In the genomic region with DNA sequence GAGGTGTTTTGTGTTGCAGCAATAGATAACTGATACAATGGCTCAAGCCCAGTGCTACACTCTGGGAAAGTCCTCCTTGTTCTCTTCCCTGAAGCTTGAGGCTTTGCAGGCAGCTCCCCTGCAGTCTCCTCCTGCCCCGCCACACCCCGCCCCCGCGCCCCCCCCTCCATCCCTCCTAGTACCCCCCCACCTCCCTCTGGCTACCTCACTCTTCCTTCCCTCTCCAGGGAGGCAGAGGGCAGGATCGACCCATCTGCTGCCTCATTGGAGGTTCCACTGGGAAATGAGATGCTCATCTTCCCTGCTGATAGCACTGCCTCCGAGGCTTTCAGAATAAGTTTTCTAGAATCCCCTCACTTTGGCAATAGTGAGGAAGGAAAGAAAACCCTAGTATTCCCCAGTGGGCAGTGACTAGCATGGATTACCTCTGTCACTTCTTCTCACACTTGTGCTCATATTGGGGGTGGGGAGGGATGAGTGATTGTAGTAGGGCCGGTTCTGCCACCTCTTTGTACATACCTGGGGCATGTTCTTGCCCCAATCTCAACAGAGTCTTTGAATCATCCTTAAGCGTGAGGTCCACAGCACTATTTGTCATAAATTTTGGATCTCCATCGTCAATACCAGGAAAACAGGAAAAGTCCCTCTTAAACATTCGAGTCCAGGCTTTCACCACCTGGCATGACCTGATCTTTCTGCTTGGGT, we compare ENCODE assay signal across 22 cellular contexts. TPM values are rescaled to one million over a fixed set of nuclear protein-coding genes. Genes with fewer than 3 reads are reported as not detected.
A peak's percentile ranks its signal among the peaks of the same experiment; 100 is the strongest.
DNase-seq lines count a peak whose midpoint lies in the region; ATAC-seq and TF ChIP-seq lines count a peak whose summit lies in the region.
"Had no signal": no experiment of that assay in that cellular context is flagged by ENCODE, and none has a peak within 500 bp of the region (broad histone marks: within the 10 kb centered on the region; RNA-seq: fewer than 3 reads in every experiment).

No MANE protein-coding gene starts in this region.

- TF ChIP-seq CTCF in Caco-2 (IDR thresholded peaks at IDR 0.05; ENCODE audit: insufficient read depth in 1 of 2, low read depth in 1 of 2, low read length in 1 of 2, severe bottlenecking in 1 of 2, unreplicated experiment in 1 of 2) = no peak

- H3K79me2 ChIP-seq in trophoblast cell (ENCODE audit: control insufficient read depth, insufficient read depth, low read length, poor library complexity) (no peaks in the 10 kb centered on the region), Karpas-422 (ENCODE audit: low read length) (no peaks in the 10 kb centered on the region)

- H3K9me2 ChIP-seq in Karpas-422 (replicated peaks; ENCODE audit: insufficient read depth, low read length) = no peaks in the 10 kb centered on the region

- no peaks in the 10 kb centered on the region for H3K36me3 ChIP-seq in Caco-2 (ENCODE audit: control insufficient read depth, insufficient read depth, low read length)
- no peaks in the 10 kb centered on the region for H3K36me3 ChIP-seq in trophoblast cell (ENCODE audit: control insufficient read depth in 1 of 2, insufficient read depth in 2 of 2, low read length in 2 of 2)
- no peaks in the 10 kb centered on the region for H3K36me3 ChIP-seq in Karpas-422 (ENCODE audit: insufficient read depth, low read length)
- H3K36me3 ChIP-seq: BLaER1 treated with 17β-estradiol and CSF1 and Interleukin-3, amounts not matched to agents 10 nM and 100 nM; heart left ventricle had no signal

- peaks cover 10% of the 10 kb centered on the region for H3K4me1 ChIP-seq in Caco-2
- H3K4me1 ChIP-seq in trophoblast cell (ENCODE audit: control insufficient read depth in 1 of 2, insufficient read depth in 2 of 2, low read length in 2 of 2) = peaks cover 14% of the 10 kb centered on the region in 2 experiments
- no peaks in the 10 kb centered on the region for H3K4me1 ChIP-seq in Karpas-422 (ENCODE audit: low read length)

- H4K12ac ChIP-seq in trophoblast cell (ENCODE audit: low read depth, low read length) = no peak overlapping the region

- H2BK120ac ChIP-seq in trophoblast cell (ENCODE audit: insufficient read depth, low read length, poor library complexity) = no peak overlapping the region

- H3K9me3 Mint-ChIP-seq in Caco-2 (ENCODE audit: unreplicated experiment) = no peaks in the 10 kb centered on the region
- H3K9me3 Mint-ChIP-seq: activated naive CD4-positive, alpha-beta T cell treated with anti-CD3 and anti-CD28 coated beads, Interleukin-2, amount 50 U/mL, for 24 hours had no signal

- H3K4ac ChIP-seq in trophoblast cell (ENCODE audit: low read depth, low read length) = no peak overlapping the region

- H3K4me1 Mint-ChIP-seq in Caco-2 (ENCODE audit: low read depth, unreplicated experiment) = peaks cover 17% of the 10 kb centered on the region

- H3K4me3 ChIP-seq in Caco-2 (ENCODE audit: low read depth, low read length) = no peak overlapping the region
- H3K4me3 ChIP-seq in trophoblast cell (ENCODE audit: low read depth, low read length) = no peak overlapping the region
- H3K4me3 ChIP-seq in Karpas-422 (ENCODE audit: low read length) = no peak overlapping the region
- H3K4me3 ChIP-seq: BLaER1 treated with 17β-estradiol and CSF1 and Interleukin-3, amounts not matched to agents 10 nM and 100 nM; heart left ventricle had no signal

- no peaks in the 10 kb centered on the region for H3K27me3 ChIP-seq in Caco-2 (replicated peaks; ENCODE audit: control insufficient read depth, insufficient read depth, low read length)
- H3K27me3 ChIP-seq in trophoblast cell (ENCODE audit: insufficient read depth, low read length) = no peaks in the 10 kb centered on the region
- no peaks in the 10 kb centered on the region for H3K27me3 ChIP-seq in Karpas-422 (ENCODE audit: low read length)
- H3K27me3 ChIP-seq: BLaER1 treated with 17β-estradiol and CSF1 and Interleukin-3, amounts not matched to agents 10 nM and 100 nM; heart left ventricle had no signal

- H2AK5ac ChIP-seq in trophoblast cell (ENCODE audit: low read length) = no peak overlapping the region

- no TSS peak for BruUV-seq in Caco-2 (replicated peaks; lab: Mats Ljungman, UMichigan)

- POLR2A ChIA-PET in Caco-2 (lab: Charles Lee) = no interaction called here

- H3K27ac ChIP-seq in trophoblast cell (ENCODE audit: low read depth, low read length) = no peak overlapping the region
- H3K27ac ChIP-seq in Karpas-422 (ENCODE audit: low read length) = no peak overlapping the region
- H3K27ac ChIP-seq: BLaER1 treated with 17β-estradiol and CSF1 and Interleukin-3, amounts not matched to agents 10 nM and 100 nM; heart left ventricle; HL-60 had no signal

- H3K9me3 ChIP-seq in Caco-2 = no peaks in the 10 kb centered on the region
- no peaks in the 10 kb centered on the region for H3K9me3 ChIP-seq in trophoblast cell (ENCODE audit: insufficient read depth, low read depth, low read length)
- H3K9me3 ChIP-seq in Karpas-422 (ENCODE audit: low read length) = no peaks in the 10 kb centered on the region
- H3K9me3 ChIP-seq: heart left ventricle had no signal

- no peaks in the 10 kb centered on the region for H3K27me3 Mint-ChIP-seq in Caco-2 (ENCODE audit: insufficient read depth, unreplicated experiment)
- H3K27me3 Mint-ChIP-seq: activated naive CD4-positive, alpha-beta T cell treated with anti-CD3 and anti-CD28 coated beads, Interleukin-2, amount 50 U/mL, for 24 hours had no signal

- intact Hi-C loops in Caco-2 (cut with micrococcal nuclease; ENCODE audit: unreplicated experiment) = no loop called here

- H2BK12ac ChIP-seq in trophoblast cell (ENCODE audit: low read length) = no peak overlapping the region

- no peaks in the 10 kb centered on the region for H3K36me3 Mint-ChIP-seq in Caco-2 (ENCODE audit: insufficient read depth, unreplicated experiment)
- H3K36me3 Mint-ChIP-seq: activated naive CD4-positive, alpha-beta T cell treated with anti-CD3 and anti-CD28 coated beads, Interleukin-2, amount 50 U/mL, for 24 hours had no signal

- ATAC-seq in esophagus mucosa = peak; percentile 97
- ATAC-seq: heart left ventricle had no signal

- H3K4me2 ChIP-seq in trophoblast cell (ENCODE audit: low read length) (no peak overlapping the region), Karpas-422 (ENCODE audit: low read depth, low read length, poor library complexity, severe bottlenecking) (no peak overlapping the region)

- no peak overlapping the region for H3K4me3 Mint-ChIP-seq in Caco-2 (ENCODE audit: unreplicated experiment)
- H3K4me3 Mint-ChIP-seq: activated naive CD4-positive, alpha-beta T cell treated with anti-CD3 and anti-CD28 coated beads, Interleukin-2, amount 50 U/mL, for 24 hours had no signal

- H2AFZ ChIP-seq in trophoblast cell (ENCODE audit: insufficient read depth, low read length, poor library complexity) (no peak overlapping the region), Karpas-422 (ENCODE audit: low read length) (no peak overlapping the region)

- H3K18ac ChIP-seq in trophoblast cell (ENCODE audit: low read length) = no peak overlapping the region

- no peak overlapping the region for H4K91ac ChIP-seq in trophoblast cell (ENCODE audit: low read depth, low read length)

- no peaks in the 10 kb centered on the region for H4K20me1 ChIP-seq in Karpas-422 (ENCODE audit: insufficient read depth, low read depth, low read length)
- H4K20me1 ChIP-seq: BLaER1 treated with 17β-estradiol and CSF1 and Interleukin-3, amounts not matched to agents 10 nM and 100 nM had no signal

- H2BK5ac ChIP-seq in trophoblast cell (ENCODE audit: low read depth, low read length, poor library complexity) = no peak overlapping the region

- H3K23ac ChIP-seq in trophoblast cell (ENCODE audit: low read length) = no peak overlapping the region

- no CpG with 5 or more reads among the region's 10 CpGs for WGBS in trophoblast cell (ENCODE audit: extremely low coverage, insufficient coverage, insufficient read length)

- H3K9ac ChIP-seq in trophoblast cell (ENCODE audit: low read length) = no peak overlapping the region
- H3K9ac ChIP-seq in Karpas-422 (ENCODE audit: low read length) = no peak overlapping the region
- H3K9ac ChIP-seq: BLaER1 treated with 17β-estradiol and CSF1 and Interleukin-3, amounts not matched to agents 10 nM and 100 nM had no signal

- no peak overlapping the region for H3K14ac ChIP-seq in trophoblast cell (ENCODE audit: low read length)

- H3K79me1 ChIP-seq in trophoblast cell (ENCODE audit: low read length) = no peaks in the 10 kb centered on the region

- CTCF ChIA-PET in Caco-2 (lab: Charles Lee) = no interaction called here

- DNase-seq in Caco-2 (peak; percentile 55 to 56), NCI-H69 (lab: John Stamatoyannopoulos, UW) (peak; percentile 26), trophoblast cell (peak; percentile 71 to 77), NCI-H748 (lab: John Stamatoyannopoulos, UW; ENCODE audit: unreplicated experiment) (no peak), Karpas-422 (no peak), NCI-H1436 treated with DMSO at 0.1 percent for 48 hours (lab: John Stamatoyannopoulos, UW) (no peak)
- no peak for DNase-seq in activated effector memory CD4-positive, alpha-beta T cell treated with Interleukin-2 at 50 U/mL for 16 hours
- DNase-seq: ACHN; activated CD4-positive, CD25-positive, alpha-beta regulatory T cell treated with anti-CD3 and anti-CD28 coated beads, Interleukin-2, amount 50 U/mL, for 72 hours; activated T-cell treated with anti-CD3 and anti-CD28 coated beads, Interleukin-2, amount 50 U/mL, for 48 hours; DMS153; effector memory CD4-positive, alpha-beta T cell; heart left ventricle; IMR-90; MV-4-11; NCI-H187; NK-92 treated with Interleukin-12 subunit alpha and Interleukin-12 subunit beta, amount 100 ng/mL, for 24 hours; T1000 had no signal

- H4K8ac ChIP-seq in trophoblast cell (ENCODE audit: low read depth, low read length) = no peak overlapping the region

- no peak overlapping the region for H3K27ac Mint-ChIP-seq in Caco-2 (ENCODE audit: unreplicated experiment)
- H3K27ac Mint-ChIP-seq: activated naive CD4-positive, alpha-beta T cell treated with anti-CD3 and anti-CD28 coated beads, Interleukin-2, amount 50 U/mL, for 24 hours had no signal

RNA-seq across cellular contexts. Expression of gene RAB7A, which starts 16.3 kb away (rescaled TPM):
- total RNA-seq in Caco-2 (2022) = 262 and 284 TPM in 2 replicates
- total RNA-seq in esophagus mucosa = 231 TPM
- 236 and 247 TPM in 2 replicates for polyA plus RNA-seq in trophoblast cell (2013)
- total RNA-seq in Karpas-422 (2014; rRNA removed; shearing (Covaris generic); ENCODE audit: low replicate concordance) = 47.8 and 71.2 TPM in 2 replicates

RNA-seq across cellular contexts. Expression of gene RPN1, which starts 59.0 kb away (rescaled TPM):
- total RNA-seq in Caco-2 (2022) = 282 and 291 TPM in 2 replicates
- total RNA-seq in esophagus mucosa = 108 TPM
- polyA plus RNA-seq in trophoblast cell (2013) = 356 and 371 TPM in 2 replicates
- 164 and 176 TPM in 2 replicates for total RNA-seq in Karpas-422 (2014; rRNA removed; shearing (Covaris generic); ENCODE audit: low replicate concordance)

Comparison
In these comparisons a context has a peak if more than half of its experiments do, and no peak if none do; other contexts are left out.
1. DNase-seq: peak in Caco-2 (2 of 2), NCI-H69 (single experiment) and trophoblast cell (2 of 2); none in activated effector memory CD4-positive, alpha-beta T cell treated with Interleukin-2 at 50 U/mL for 16 hours (single experiment), NCI-H748 (single experiment), Karpas-422 (single experiment) and NCI-H1436 treated with DMSO at 0.1 percent for 48 hours (single experiment).